Comparison of ENCODE assay signal across 11 cellular contexts in genomic region chr4:7978489-7978888, GRCh38. TPM values are rescaled to one million over a fixed set of nuclear protein-coding genes. Genes with fewer than 3 reads are reported as not detected.
DNase-seq lines count a peak whose midpoint lies in the region; ATAC-seq and TF ChIP-seq lines count a peak whose summit lies in the region.
"Had no signal": no experiment of that assay in that cellular context is flagged by ENCODE, and none has a peak within 500 bp of the region (broad histone marks: within the 10 kb centered on the region; RNA-seq: fewer than 3 reads in every experiment).

No MANE protein-coding gene starts in this region.

- peaks cover 6% of the 10 kb centered on the region for H3K36me3 Mint-ChIP-seq in WTC11

- CTCF ChIA-PET in WTC11 (lab: Charles Lee) = interaction anchor here (0.5 to 2.5 kb wide), 6 partner anchors 11 to 176 kb away, joined by 3 to 17 read pairs (median 3); no protein-coding TSS in a partner anchor

- peaks cover 12% of the 10 kb centered on the region for H3K4me1 ChIP-seq in upper lobe of right lung

- peaks cover 6% of the 10 kb centered on the region; the same call in 1 of the 2 replicates for H3K9me3 Mint-ChIP-seq in WTC11

- ATAC-seq in Right ventricle myocardium superior (ENCODE audit: poor library complexity) = peak; percentile 55
- peak; percentile 38 for ATAC-seq in WTC11
- peak; percentile 79 for ATAC-seq in left colon
- peak; percentile 66 for ATAC-seq in upper lobe of right lung
- ATAC-seq in HG03432 (IDR thresholded peaks at IDR 0.05; ENCODE audit: unreplicated experiment) = no peak
- ATAC-seq in GM21515 (IDR thresholded peaks at IDR 0.05; ENCODE audit: unreplicated experiment) = no peak

- H3K27me3 Mint-ChIP-seq in WTC11 (ENCODE audit: low read depth) = no peaks in the 10 kb centered on the region; the same call in 1 of the 2 replicates

- H3K27me3 ChIP-seq in upper lobe of right lung = no peaks in the 10 kb centered on the region
- H3K27me3 ChIP-seq: ovary had no signal

- H3K27ac ChIP-seq in upper lobe of right lung = no peak overlapping the region
- H3K27ac ChIP-seq: ovary, VCaP had no signal

- H3K36me3 ChIP-seq in upper lobe of right lung = no peaks in the 10 kb centered on the region
- H3K36me3 ChIP-seq: ovary had no signal

- intact Hi-C loops in Right ventricle myocardium superior (cut with DNase I) = no loop called here
- intact Hi-C loops in cardiac septum (cut with DNase I) = no loop called here
- intact Hi-C loops in left colon (cut with DNase I, micrococcal nuclease) = no loop called here
- intact Hi-C loops in upper lobe of right lung (cut with DNase I) = no loop called here

- POLR2A ChIA-PET in WTC11 (lab: Charles Lee) = no interaction called here

- H3K4me3 Mint-ChIP-seq in WTC11 = no peak overlapping the region

- no peak for DNase-seq in Right ventricle myocardium superior
- no peak for DNase-seq in cardiac septum (ENCODE audit: low spot score)
- no peak for DNase-seq in WTC11 (ENCODE audit: low spot score)
- DNase-seq in left colon = peak; percentile 71 to 89
- DNase-seq in upper lobe of right lung = no peak
- no peak for DNase-seq in stimulated activated CD4-positive, alpha-beta T cell treated with anti-CD3 and anti-CD28 coated beads, Interleukin-4, amount 100 ng/mL, for 1 hour
- DNase-seq: activated effector memory CD4-positive, alpha-beta T cell treated with Interleukin-2 at 50 U/mL for 16 hours; ovary had no signal

- no peaks in the 10 kb centered on the region for H3K9me3 ChIP-seq in upper lobe of right lung
- H3K9me3 ChIP-seq: ovary had no signal

- no peak overlapping the region for H3K4me3 ChIP-seq in upper lobe of right lung
- H3K4me3 ChIP-seq: ovary had no signal

- peak overlapping the region; percentile 58; the same call in 1 of the 2 replicates for H3K27ac Mint-ChIP-seq in WTC11

- TF ChIP-seq CTCF in WTC11 (IDR thresholded peaks at IDR 0.05) (no peak), upper lobe of right lung (IDR thresholded peaks at IDR 0.05) (no peak)

- H3K4me1 Mint-ChIP-seq in WTC11 = peaks cover 41% of the 10 kb centered on the region

TF ChIP-seq in WTC11, 78 proteins besides CTCF, POLR2A, EP300 and RAD21:
- TF ChIP-seq ATF1 (CRISPR knock-in tag; IDR thresholded peaks at IDR 0.05) (no peak), TEAD1 (CRISPR knock-in tag; IDR thresholded peaks at IDR 0.05) (no peak), OVOL2 (CRISPR knock-in tag; IDR thresholded peaks at IDR 0.05; ENCODE audit: borderline replicate concordance) (no peak), NR1H2 (CRISPR knock-in tag; IDR thresholded peaks at IDR 0.05) (no peak), NR2C2 (CRISPR knock-in tag; IDR thresholded peaks at IDR 0.05) (no peak), E2F1 (CRISPR knock-in tag; IDR thresholded peaks at IDR 0.05) (no peak), PRDM15 (CRISPR knock-in tag; IDR thresholded peaks at IDR 0.05) (no peak), CBFB (CRISPR knock-in tag; IDR thresholded peaks at IDR 0.05; ENCODE audit: low read depth) (no peak), NFE2L1 (CRISPR knock-in tag; IDR thresholded peaks at IDR 0.05) (no peak), FOXK1 (CRISPR knock-in tag; IDR thresholded peaks at IDR 0.05) (no peak)
- TF ChIP-seq, protein P1, sequence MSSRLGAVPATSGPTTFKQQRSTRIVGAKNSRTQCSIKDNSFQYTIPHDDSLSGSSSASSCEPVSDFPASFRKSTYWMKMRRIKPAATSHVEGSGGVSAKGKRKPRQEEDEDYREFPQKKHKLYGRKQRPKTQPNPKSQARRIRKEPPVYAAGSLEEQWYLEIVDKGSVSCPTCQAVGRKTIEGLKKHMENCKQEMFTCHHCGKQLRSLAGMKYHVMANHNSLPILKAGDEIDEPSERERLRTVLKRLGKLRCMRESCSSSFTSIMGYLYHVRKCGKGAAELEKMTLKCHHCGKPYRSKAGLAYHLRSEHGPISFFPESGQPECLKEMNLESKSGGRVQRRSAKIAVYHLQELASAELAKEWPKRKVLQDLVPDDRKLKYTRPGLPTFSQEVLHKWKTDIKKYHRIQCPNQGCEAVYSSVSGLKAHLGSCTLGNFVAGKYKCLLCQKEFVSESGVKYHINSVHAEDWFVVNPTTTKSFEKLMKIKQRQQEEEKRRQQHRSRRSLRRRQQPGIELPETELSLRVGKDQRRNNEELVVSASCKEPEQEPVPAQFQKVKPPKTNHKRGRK (CRISPR knock-in tag; IDR thresholded peaks at IDR 0.05; ENCODE audit: borderline replicate concordance) = no peak
- TF ChIP-seq, protein P2, sequence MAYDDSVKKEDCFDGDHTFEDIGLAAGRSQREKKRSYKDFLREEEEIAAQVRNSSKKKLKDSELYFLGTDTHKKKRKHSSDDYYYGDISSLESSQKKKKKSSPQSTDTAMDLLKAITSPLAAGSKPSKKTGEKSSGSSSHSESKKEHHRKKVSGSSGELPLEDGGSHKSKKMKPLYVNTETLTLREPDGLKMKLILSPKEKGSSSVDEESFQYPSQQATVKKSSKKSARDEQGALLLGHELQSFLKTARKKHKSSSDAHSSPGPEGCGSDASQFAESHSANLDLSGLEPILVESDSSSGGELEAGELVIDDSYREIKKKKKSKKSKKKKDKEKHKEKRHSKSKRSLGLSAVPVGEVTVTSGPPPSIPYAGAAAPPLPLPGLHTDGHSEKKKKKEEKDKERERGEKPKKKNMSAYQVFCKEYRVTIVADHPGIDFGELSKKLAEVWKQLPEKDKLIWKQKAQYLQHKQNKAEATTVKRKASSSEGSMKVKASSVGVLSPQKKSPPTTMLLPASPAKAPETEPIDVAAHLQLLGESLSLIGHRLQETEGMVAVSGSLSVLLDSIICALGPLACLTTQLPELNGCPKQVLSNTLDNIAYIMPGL (CRISPR knock-in tag; IDR thresholded peaks at IDR 0.05) = no peak

RNA-seq across cellular contexts. Expression of gene AFAP1, which starts 38.8 kb away (rescaled TPM):
- total RNA-seq in Right ventricle myocardium superior = 6.2 TPM
- total RNA-seq in cardiac septum = 8.7 TPM
- 17.6 to 23.6 TPM (median 18.0 TPM) in 3 replicates for total RNA-seq in WTC11 (2021)
- total RNA-seq in left colon = 10 to 100 TPM; 41.2 to 46.2 TPM
- 28.7 TPM for total RNA-seq in upper lobe of right lung

Comparison
In these comparisons a context has a peak if more than half of its experiments do, and no peak if none do; other contexts are left out.
1. ATAC-seq: peak in Right ventricle myocardium superior (single experiment), WTC11 (single experiment), left colon (single experiment) and upper lobe of right lung (single experiment); none in HG03432 (single experiment) and GM21515 (single experiment).
2. DNase-seq: peak in left colon (2 of 2); none in Right ventricle myocardium superior (single experiment), cardiac septum (single experiment), WTC11 (single experiment), upper lobe of right lung (single experiment) and stimulated activated CD4-positive, alpha-beta T cell treated with anti-CD3 and anti-CD28 coated beads, Interleukin-4, amount 100 ng/mL, for 1 hour (single experiment).